ENCODE assay signal across 15 cellular contexts in the genomic region with DNA sequence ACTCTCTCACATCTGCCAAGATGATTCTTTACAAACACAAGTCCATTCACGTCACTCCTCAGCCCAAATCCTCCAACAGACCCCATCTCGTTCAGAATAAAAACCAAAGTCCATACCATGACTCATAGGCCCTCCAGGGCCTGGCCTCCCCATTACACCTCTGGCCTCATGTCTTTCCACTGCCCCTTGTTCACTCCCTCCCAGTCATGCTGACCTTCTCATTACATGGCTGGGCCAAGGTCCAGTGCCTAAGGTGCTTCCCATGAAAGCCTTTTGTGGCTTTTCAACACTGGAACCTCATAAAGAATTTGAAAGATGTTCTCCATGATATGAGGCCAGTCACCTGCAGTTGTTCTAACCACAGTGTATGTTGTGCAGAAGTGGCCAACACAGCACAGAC. TPM values are rescaled to one million over a fixed set of nuclear protein-coding genes. Genes with fewer than 3 reads are reported as not detected.
DNase-seq lines count a peak whose midpoint lies in the region; ATAC-seq, FAIRE-seq and TF ChIP-seq lines count a peak whose summit lies in the region.
"Had no signal": no experiment of that assay in that cellular context is flagged by ENCODE, and none has a peak within 500 bp of the region (broad histone marks: within the 10 kb centered on the region; RNA-seq: fewer than 3 reads in every experiment).

No MANE protein-coding gene starts in this region.

- TF ChIP-seq EP300 in gastroesophageal sphincter (IDR thresholded peaks at IDR 0.05) = no peak

- ATAC-seq in GM19455 (IDR thresholded peaks at IDR 0.05; ENCODE audit: unreplicated experiment) = no peak
- no peak for ATAC-seq in gastroesophageal sphincter

- H3K4me1 ChIP-seq in breast epithelium = peaks cover 0 to 13% of the 10 kb centered on the region in 2 donors
- no peaks in the 10 kb centered on the region for H3K4me1 ChIP-seq in small intestine (ENCODE audit: control insufficient read depth in 2 of 2, insufficient read depth in 1 of 2, low read depth in 1 of 2, low read length in 1 of 2)
- H3K4me1 ChIP-seq in gastroesophageal sphincter = peaks cover 8 to 52% (median 15%) of the 10 kb centered on the region in 3 donors

- 55 to 67% (median 65%) methylated on average over 2 of the region's 2 CpGs for WGBS in small intestine, 3 donors
- 58 to 79% methylated on average over 2 of the region's 2 CpGs for WGBS in gastroesophageal sphincter (ENCODE audit: low coverage in 1 of 2), 2 donors

- TF ChIP-seq POLR2A in breast epithelium (IDR thresholded peaks at IDR 0.05) = no peak
- no peak for TF ChIP-seq POLR2A in gastroesophageal sphincter (IDR thresholded peaks at IDR 0.05)

- no peak for FAIRE-seq in small intestine (lab: Jason Lieb, UNC)

- H3K27ac ChIP-seq in breast epithelium (peak overlapping the region; percentile 1 to 75), small intestine (ENCODE audit: low read depth in 1 of 2, low read length in 1 of 2) (no peak overlapping the region), gastroesophageal sphincter (peak overlapping the region in 1 of 4 donors; percentile 71)

- intact Hi-C loops in breast epithelium (cut with DNase I; ENCODE audit: low total_unique reads) = no loop called here

- H3K4me3 ChIP-seq in breast epithelium (no peak overlapping the region), small intestine (ENCODE audit: low read depth in 1 of 2, low read length in 2 of 2) (no peak overlapping the region), gastroesophageal sphincter (no peak overlapping the region)

- DNase-seq in EL (peak; percentile 79), M059J (ENCODE audit: low read depth) (peak; percentile 98), breast epithelium (ENCODE audit: low spot score in 2 of 2) (no peak), renal cortical epithelial cell (ENCODE audit: low read depth) (peak; percentile 18), small intestine (no peak)
- no peak for DNase-seq in effector CD4-positive, alpha-beta T cell
- DNase-seq: DMS 273 treated with DMSO at 0.1 percent for 48 hours, KBM-7, NCI-H1048, NCI-H2081 treated with DMSO at 0.1 percent for 48 hours, NCI-H510A, NCI-H774 had no signal

- no peak for TF ChIP-seq CTCF in breast epithelium (IDR thresholded peaks at IDR 0.05)
- TF ChIP-seq CTCF in gastroesophageal sphincter (IDR thresholded peaks at IDR 0.05) = no peak

- H3K9me3 ChIP-seq in breast epithelium (no peaks in the 10 kb centered on the region), small intestine (ENCODE audit: control insufficient read depth, low read depth) (no peaks in the 10 kb centered on the region), gastroesophageal sphincter (no peaks in the 10 kb centered on the region)

- H3K36me3 ChIP-seq in breast epithelium = no peaks in the 10 kb centered on the region
- no peaks in the 10 kb centered on the region for H3K36me3 ChIP-seq in small intestine (ENCODE audit: control insufficient read depth in 2 of 2, insufficient read depth in 2 of 2, low read length in 2 of 2)
- no peaks in the 10 kb centered on the region for H3K36me3 ChIP-seq in gastroesophageal sphincter

- H3K27me3 ChIP-seq in breast epithelium (no peaks in the 10 kb centered on the region), small intestine (ENCODE audit: control insufficient read depth in 2 of 2, insufficient read depth in 2 of 2, low read length in 2 of 2) (no peaks in the 10 kb centered on the region), gastroesophageal sphincter (no peaks in the 10 kb centered on the region)

RNA-seq across cellular contexts. Expression of a gene that starts 44.5 kb away (rescaled TPM):
- 0.71 and 1.4 TPM in 2 replicates for total RNA-seq in M059J (2014; rRNA removed; shearing (Covaris generic))
- total RNA-seq in breast epithelium (100 to 1,000 TPM in 1 of 3 donors, 10 to 100 TPM in 1, under 1 TPM in 1; 0.96 to 246 (median 48.4) TPM), renal cortical epithelial cell (1.2 and 15.5 TPM in 2 replicates), gastroesophageal sphincter (1 to 10 TPM in 3 of 4 donors, under 1 TPM in 1; 0.62 to 2.7 (median 1.5) TPM)
- 1 to 10 TPM in 1 of 3 donors, under 1 TPM in 2; 0.54 to 3.6 (median 0.79) TPM for polyA plus RNA-seq in small intestine
- polyA plus RNA-seq: CD14-positive monocyte had no signal

Comparison
In these comparisons a context has a peak if more than half of its experiments do, and no peak if none do; other contexts are left out.
1. DNase-seq: peak in EL (single experiment), M059J (single experiment) and renal cortical epithelial cell (single experiment); none in breast epithelium (0 of 2), small intestine (single experiment) and effector CD4-positive, alpha-beta T cell (single experiment).
2. H3K27ac ChIP-seq: peak in breast epithelium (2 of 2); none in small intestine (0 of 2).